In the genomic region with DNA sequence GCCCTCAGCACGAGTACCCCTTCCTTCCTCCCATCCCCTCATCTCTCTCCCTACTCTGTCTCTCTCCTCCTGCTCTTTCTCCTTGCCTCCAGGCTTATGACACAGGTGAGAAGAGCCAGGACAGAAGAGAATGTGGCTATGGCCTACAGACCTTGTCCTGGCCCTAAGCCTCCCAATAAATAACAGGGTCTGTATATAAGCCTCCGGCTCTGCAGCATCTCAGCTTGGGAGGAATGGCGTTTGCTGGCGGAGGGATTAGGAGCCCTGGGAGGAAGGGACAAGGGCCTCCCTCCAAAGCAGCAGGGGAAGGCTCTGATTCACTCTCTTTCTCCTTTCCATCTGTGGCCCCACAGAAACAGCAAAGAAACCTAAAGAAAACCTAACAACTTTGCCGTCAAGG, we compare ENCODE assay signal across 20 cellular contexts. TPM values are rescaled to one million over a fixed set of nuclear protein-coding genes. Genes with fewer than 3 reads are reported as not detected.
DNase-seq lines count a peak whose midpoint lies in the region; ATAC-seq and TF ChIP-seq lines count a peak whose summit lies in the region.
"Had no signal": no experiment of that assay in that cellular context is flagged by ENCODE, and none has a peak within 500 bp of the region (broad histone marks: within the 10 kb centered on the region; RNA-seq: fewer than 3 reads in every experiment).

No MANE protein-coding gene starts in this region.

- WGBS in hepatocyte (ENCODE audit: low lambda C conversion rate, missing lambda C conversion rate): 44% methylated on average over 5 of the region's 5 CpGs

- POLR2A ChIA-PET in CD4-positive, alpha-beta T cell (lab: Charles Lee): no interaction called here

- no peaks in the 10 kb centered on the region for H4K20me1 ChIP-seq in hepatocyte (ENCODE audit: insufficient read depth, poor library complexity, severe bottlenecking)

- H3K4me1 ChIP-seq in hepatocyte (ENCODE audit: insufficient read depth): peaks cover 40% of the 10 kb centered on the region
- no peaks in the 10 kb centered on the region for H3K4me1 ChIP-seq in colonic mucosa

- H3K9me3 ChIP-seq in hepatocyte (ENCODE audit: low read depth): no peaks in the 10 kb centered on the region
- no peaks in the 10 kb centered on the region for H3K9me3 ChIP-seq in CD4-positive, alpha-beta T cell (ENCODE audit: control insufficient read depth, low read length)
- H3K9me3 ChIP-seq in colonic mucosa: no peaks in the 10 kb centered on the region
- H3K9me3 ChIP-seq: esophagus squamous epithelium, gastrocnemius medialis, SJCRH30 had no signal

- no peak for ATAC-seq in CD4-positive, alpha-beta T cell (ENCODE audit: poor library complexity)
- ATAC-seq: activated CD8-positive, alpha-beta T cell treated with anti-CD3 and anti-CD28 coated beads, Interleukin-2, amount 10 ng/mL, durations not matched to agents 7 days and 5 days; effector memory CD8-positive, alpha-beta T cell; stimulated activated memory B cell treated with anti-CD40 and anti-IgM and Interleukin-4, amounts not matched to agents 10 μg/mL and 1 μg/mL and 100 μg/mL, for 72 hours; T-cell had no signal

- H2AFZ ChIP-seq in hepatocyte: no peak overlapping the region

- intact Hi-C loops in CD4-positive, alpha-beta T cell (cut with DNase I, micrococcal nuclease): no loop called here
- intact Hi-C loops in colonic mucosa (cut with DNase I): no loop called here

- CTCF ChIA-PET in CD4-positive, alpha-beta T cell (lab: Charles Lee): no interaction called here

- no peaks in the 10 kb centered on the region for H3K36me3 Mint-ChIP-seq in progenitor cell of endocrine pancreas (ENCODE audit: insufficient read depth)
- H3K36me3 Mint-ChIP-seq in CD4-positive, alpha-beta T cell (ENCODE audit: low read depth): no peaks in the 10 kb centered on the region
- H3K36me3 Mint-ChIP-seq: stimulated activated memory B cell treated with anti-CD40 and anti-IgM and Interleukin-4, amounts not matched to agents 10 μg/mL and 1 μg/mL and 100 μg/mL, for 72 hours; T-cell had no signal

- H3K9me3 Mint-ChIP-seq in progenitor cell of endocrine pancreas (ENCODE audit: low read depth): no peaks in the 10 kb centered on the region
- no peaks in the 10 kb centered on the region for H3K9me3 Mint-ChIP-seq in CD4-positive, alpha-beta T cell
- H3K9me3 Mint-ChIP-seq: effector memory CD8-positive, alpha-beta T cell; stimulated activated memory B cell treated with anti-CD40 and anti-IgM and Interleukin-4, amounts not matched to agents 10 μg/mL and 1 μg/mL and 100 μg/mL, for 72 hours; T-cell had no signal

- no peak overlapping the region for H3K9ac ChIP-seq in colonic mucosa (ENCODE audit: low read depth in 2 of 2, low read length in 2 of 2)

- H3K4me3 ChIP-seq in H7 (ENCODE audit: insufficient read depth, low read depth, low read length) (no peak overlapping the region), hepatocyte (no peak overlapping the region), colonic mucosa (no peak overlapping the region)
- H3K4me3 ChIP-seq: coronary artery, esophagus squamous epithelium, gastrocnemius medialis, SJCRH30 had no signal

- H3K79me2 ChIP-seq in hepatocyte: no peaks in the 10 kb centered on the region

- no peaks in the 10 kb centered on the region for H3K36me3 ChIP-seq in H7 (replicated peaks; ENCODE audit: control insufficient read depth, insufficient read depth, low read length)
- no peaks in the 10 kb centered on the region for H3K36me3 ChIP-seq in hepatocyte (replicated peaks; ENCODE audit: insufficient read depth, low read depth)
- H3K36me3 ChIP-seq in colonic mucosa: no peaks in the 10 kb centered on the region
- H3K36me3 ChIP-seq: esophagus squamous epithelium, gastrocnemius medialis, SJCRH30 had no signal

- H3K4me3 Mint-ChIP-seq in progenitor cell of endocrine pancreas (ENCODE audit: low read depth): no peak overlapping the region
- no peak overlapping the region for H3K4me3 Mint-ChIP-seq in CD4-positive, alpha-beta T cell
- H3K4me3 Mint-ChIP-seq: activated CD8-positive, alpha-beta T cell treated with anti-CD3 and anti-CD28 coated beads, Interleukin-2, amount 10 ng/mL, durations not matched to agents 7 days and 5 days; effector memory CD8-positive, alpha-beta T cell; stimulated activated memory B cell treated with anti-CD40 and anti-IgM and Interleukin-4, amounts not matched to agents 10 μg/mL and 1 μg/mL and 100 μg/mL, for 72 hours; T-cell had no signal

- peak overlapping the region; percentile 22 for H3K27ac Mint-ChIP-seq in progenitor cell of endocrine pancreas
- H3K27ac Mint-ChIP-seq in CD4-positive, alpha-beta T cell: no peak overlapping the region
- H3K27ac Mint-ChIP-seq: activated CD8-positive, alpha-beta T cell treated with anti-CD3 and anti-CD28 coated beads, Interleukin-2, amount 10 ng/mL, durations not matched to agents 7 days and 5 days; effector memory CD8-positive, alpha-beta T cell; stimulated activated memory B cell treated with anti-CD40 and anti-IgM and Interleukin-4, amounts not matched to agents 10 μg/mL and 1 μg/mL and 100 μg/mL, for 72 hours; T-cell had no signal

- TF ChIP-seq CTCF in hepatocyte (IDR thresholded peaks at IDR 0.05; ENCODE audit: poor library complexity): no peak
- TF ChIP-seq CTCF in progenitor cell of endocrine pancreas (IDR thresholded peaks at IDR 0.05; ENCODE audit: unreplicated experiment): no peak
- no peak for TF ChIP-seq CTCF in CD4-positive, alpha-beta T cell (IDR thresholded peaks at IDR 0.05)
- TF ChIP-seq CTCF in colonic mucosa (IDR thresholded peaks at IDR 0.05): no peak

- no peaks in the 10 kb centered on the region for H3K9me2 ChIP-seq in hepatocyte (replicated peaks; ENCODE audit: insufficient read depth)

- peaks cover 14% of the 10 kb centered on the region for H3K4me1 Mint-ChIP-seq in progenitor cell of endocrine pancreas (ENCODE audit: low read depth)
- H3K4me1 Mint-ChIP-seq in CD4-positive, alpha-beta T cell (ENCODE audit: low read depth): no peaks in the 10 kb centered on the region
- H3K4me1 Mint-ChIP-seq: T-cell had no signal

- H3K27me3 Mint-ChIP-seq in progenitor cell of endocrine pancreas: peaks cover 50% of the 10 kb centered on the region
- peaks cover 34% of the 10 kb centered on the region for H3K27me3 Mint-ChIP-seq in CD4-positive, alpha-beta T cell

- H3K4me2 ChIP-seq in hepatocyte: peak overlapping the region; percentile 12

- peak overlapping the region; percentile 30 for H3K27ac ChIP-seq in hepatocyte
- no peak overlapping the region for H3K27ac ChIP-seq in CD4-positive, alpha-beta T cell (ENCODE audit: low read depth, low read length)
- no peak overlapping the region for H3K27ac ChIP-seq in colonic mucosa
- H3K27ac ChIP-seq: coronary artery, esophagus squamous epithelium, SJCRH30 had no signal

- DNase-seq in H7: peak; percentile 67
- DNase-seq in NCI-H82 treated with DMSO at 0.1 percent for 48 hours (lab: John Stamatoyannopoulos, UW; ENCODE audit: unreplicated experiment): peak; percentile 11
- DNase-seq in hepatocyte (ENCODE audit: low spot score): peak; percentile 34
- no peak for DNase-seq in progenitor cell of endocrine pancreas (ENCODE audit: low spot score, unreplicated experiment)
- no peak for DNase-seq in CD4-positive, alpha-beta T cell
- no peak for DNase-seq in colonic mucosa
- no peak for DNase-seq in NCI-H748 treated with DMSO at 0.1 percent for 48 hours (lab: John Stamatoyannopoulos, UW)
- DNase-seq: activated CD4-positive, alpha-beta T cell treated with anti-CD3 and anti-CD28 coated beads for 1 hour; activated CD8-positive, alpha-beta T cell treated with anti-CD3 and anti-CD28 coated beads, Interleukin-2, amount 10 ng/mL, durations not matched to agents 7 days and 5 days; activated gamma-delta T cell treated with Interleukin-2 at 50 U/mL for 16 hours; effector memory CD8-positive, alpha-beta T cell; esophagus squamous epithelium; NCI-H146; NCI-H510A treated with DMSO at 0.1 percent for 48 hours; SJCRH30; stimulated activated CD4-positive, alpha-beta T cell treated with anti-CD3 and anti-CD28 coated beads, Interleukin-4, amount 100 ng/mL, for 1 hour; T-cell had no signal

- H3K27me3 ChIP-seq in H7 (ENCODE audit: control insufficient read depth, insufficient read depth, low read length) (no peaks in the 10 kb centered on the region), hepatocyte (no peaks in the 10 kb centered on the region), colonic mucosa (no peaks in the 10 kb centered on the region)
- no peaks in the 10 kb centered on the region for H3K27me3 ChIP-seq in CD4-positive, alpha-beta T cell (ENCODE audit: control insufficient read depth, insufficient read depth, low read length)
- H3K27me3 ChIP-seq: gastrocnemius medialis, SJCRH30 had no signal

RNA-seq across cellular contexts. Expression of a gene that starts 45.8 kb away (rescaled TPM):
- 16.6 and 18.0 TPM in 2 replicates for total RNA-seq in H7 (2014; rRNA removed; shearing (Covaris generic))
- 2.7 and 4.5 TPM in 2 replicates for total RNA-seq in hepatocyte
- polyA plus RNA-seq in hepatocyte: 5.8 and 8.5 TPM in 2 replicates
- total RNA-seq in progenitor cell of endocrine pancreas: 0.43 and 0.47 TPM in 2 replicates
- not detected for total RNA-seq in CD4-positive, alpha-beta T cell
- 1 to 10 TPM; 1.0 to 1.1 TPM for total RNA-seq in colonic mucosa
- total RNA-seq: activated CD8-positive, alpha-beta T cell treated with anti-CD3 and anti-CD28 coated beads, Interleukin-2, amount 10 ng/mL, durations not matched to agents 7 days and 5 days had no signal

Comparison
In these comparisons a context has a peak if more than half of its experiments do, and no peak if none do; other contexts are left out.
1. DNase-seq: peak in H7 (single experiment), NCI-H82 treated with DMSO at 0.1 percent for 48 hours (single experiment) and hepatocyte (single experiment); none in progenitor cell of endocrine pancreas (single experiment), CD4-positive, alpha-beta T cell (0 of 10), colonic mucosa (single experiment) and NCI-H748 treated with DMSO at 0.1 percent for 48 hours (single experiment).